2 cellular contexts compared by ENCODE assay signal in the genomic region with DNA sequence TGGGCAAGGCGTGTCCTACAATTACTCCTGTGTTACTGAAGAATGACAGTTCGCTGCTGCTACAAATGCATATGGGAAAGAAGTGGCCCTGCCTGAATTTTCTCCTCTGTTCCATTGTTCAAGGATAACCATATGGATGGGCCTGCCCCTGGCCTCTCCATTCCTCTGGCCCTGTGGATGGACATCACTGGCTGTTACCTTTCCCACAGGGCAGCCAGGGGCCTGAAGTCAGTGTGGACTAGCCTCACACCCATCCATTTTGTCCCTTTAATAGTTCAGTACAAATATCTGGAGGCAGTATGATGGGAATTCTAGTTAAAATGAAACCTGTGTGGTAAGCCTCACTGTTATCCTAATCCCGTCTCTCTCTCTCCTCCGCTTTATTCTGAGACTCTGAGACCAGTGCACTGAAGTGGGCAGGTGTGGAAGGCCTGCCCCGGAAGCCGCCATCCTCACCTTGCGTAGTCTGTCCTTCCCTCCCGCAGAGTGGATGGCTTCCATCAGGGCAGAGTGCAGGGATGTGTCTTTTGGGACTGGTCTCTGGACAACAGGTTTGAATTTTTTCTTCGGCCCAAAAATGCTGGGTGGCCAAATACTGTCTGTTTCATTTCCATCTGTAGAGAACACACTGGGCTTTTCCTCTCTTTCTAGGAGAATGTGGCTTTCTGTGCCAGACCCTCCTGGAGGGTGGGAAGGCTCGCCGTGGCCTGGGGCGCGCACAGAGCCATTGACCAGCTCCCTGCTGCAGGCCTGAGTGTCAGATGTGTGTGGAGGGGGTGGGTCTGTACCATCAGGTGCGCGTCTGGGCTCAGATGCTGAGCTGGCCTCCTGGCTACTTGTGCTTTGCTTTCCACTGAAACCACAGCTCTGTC.
TF ChIP-seq lines count a peak whose summit lies in the region.

No MANE protein-coding gene starts in this region.

TF ChIP-seq in IMR-90, 13 proteins besides CTCF, POLR2A, EP300 and RAD21:
- TF ChIP-seq CHD1 (IDR thresholded peaks at IDR 0.05; ENCODE audit: low read depth, low read length), result no peak

TF ChIP-seq in H1, 55 proteins besides CTCF, POLR2A, EP300 and RAD21:
- no peak for TF ChIP-seq NRF1 (IDR thresholded peaks at IDR 0.05; ENCODE audit: low read depth, low read length)
- TF ChIP-seq CBX5 (IDR thresholded peaks at IDR 0.05; ENCODE audit: low read depth, low read length), result no peak
- TF ChIP-seq, protein P1, sequence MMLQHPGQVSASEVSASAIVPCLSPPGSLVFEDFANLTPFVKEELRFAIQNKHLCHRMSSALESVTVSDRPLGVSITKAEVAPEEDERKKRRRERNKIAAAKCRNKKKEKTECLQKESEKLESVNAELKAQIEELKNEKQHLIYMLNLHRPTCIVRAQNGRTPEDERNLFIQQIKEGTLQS (IDR thresholded peaks at IDR 0.05; ENCODE audit: insufficient read depth, low read depth, low read length), result no peak
- no peak for TF ChIP-seq KDM4A (IDR thresholded peaks at IDR 0.05; ENCODE audit: low read depth, low read length, severe bottlenecking)
- no peak for TF ChIP-seq EGR1 (IDR thresholded peaks at IDR 0.05; ENCODE audit: borderline replicate concordance, low read depth, low read length)
- no peak for TF ChIP-seq SAP30 (IDR thresholded peaks at IDR 0.05; ENCODE audit: insufficient read depth, insufficient replicate concordance, low read length)
- no peak for TF ChIP-seq CREB1 (IDR thresholded peaks at IDR 0.05)
- no peak for TF ChIP-seq TCF12 (IDR thresholded peaks at IDR 0.05; ENCODE audit: low read depth, low read length)
- TF ChIP-seq CEBPB (IDR thresholded peaks at IDR 0.05; ENCODE audit: low read depth, low read length), result no peak
- TF ChIP-seq CHD1 (IDR thresholded peaks at IDR 0.05; ENCODE audit: low read depth, low read length), result no peak
- TF ChIP-seq SUZ12 (IDR thresholded peaks at IDR 0.05; ENCODE audit: low read length), result no peak
- TF ChIP-seq, protein P2, sequence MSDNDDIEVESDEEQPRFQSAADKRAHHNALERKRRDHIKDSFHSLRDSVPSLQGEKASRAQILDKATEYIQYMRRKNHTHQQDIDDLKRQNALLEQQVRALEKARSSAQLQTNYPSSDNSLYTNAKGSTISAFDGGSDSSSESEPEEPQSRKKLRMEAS (IDR thresholded peaks at IDR 0.05), result no peak
- no peak for TF ChIP-seq GTF2F1 (IDR thresholded peaks at IDR 0.05; ENCODE audit: borderline replicate concordance, low read depth, low read length)
- TF ChIP-seq POLR2AphosphoS5 (IDR thresholded peaks at IDR 0.05; ENCODE audit: low read depth, low read length), result no peak
- no peak for TF ChIP-seq ASH2L (IDR thresholded peaks at IDR 0.05; ENCODE audit: low read length)
- no peak for TF ChIP-seq BACH1 (IDR thresholded peaks at IDR 0.05; ENCODE audit: low read length)
- no peak for TF ChIP-seq JUND (IDR thresholded peaks at IDR 0.05; ENCODE audit: low read length)
- TF ChIP-seq, protein P3, sequence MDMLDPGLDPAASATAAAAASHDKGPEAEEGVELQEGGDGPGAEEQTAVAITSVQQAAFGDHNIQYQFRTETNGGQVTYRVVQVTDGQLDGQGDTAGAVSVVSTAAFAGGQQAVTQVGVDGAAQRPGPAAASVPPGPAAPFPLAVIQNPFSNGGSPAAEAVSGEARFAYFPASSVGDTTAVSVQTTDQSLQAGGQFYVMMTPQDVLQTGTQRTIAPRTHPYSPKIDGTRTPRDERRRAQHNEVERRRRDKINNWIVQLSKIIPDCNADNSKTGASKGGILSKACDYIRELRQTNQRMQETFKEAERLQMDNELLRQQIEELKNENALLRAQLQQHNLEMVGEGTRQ (IDR thresholded peaks at IDR 0.05; ENCODE audit: low read length), result no peak
TF ChIP-seq in H1: peak in this region for 0.
